Comparison of ENCODE assay signal across 11 cellular contexts in genomic region chr21:33771976-33772375, GRCh38.
"Had no signal": no experiment of that assay in that cellular context is flagged by ENCODE, and none has a peak within 500 bp of the region (broad histone marks: within the 10 kb centered on the region; RNA-seq: fewer than 3 reads in every experiment).

No MANE protein-coding gene starts in this region.

- H3K27ac Mint-ChIP-seq: HFFc6, IgD-negative memory B cell had no signal

- H3K4me3 Mint-ChIP-seq: HFFc6, IgD-negative memory B cell had no signal

- ATAC-seq: HCT116, HepG2 had no signal

- H3K27ac ChIP-seq: GM23248, HL-60, KMS-11 had no signal

- DNase-seq: GM23248, GOT3, H7, HFFc6, KBM-7 had no signal

- H3K4me2 ChIP-seq: KMS-11 had no signal

- H3K9me3 Mint-ChIP-seq: HFFc6 had no signal

- H3K9me3 ChIP-seq: HAP-1 had no signal

- H3K4me1 Mint-ChIP-seq: IgD-negative memory B cell had no signal

- H3K27me3 Mint-ChIP-seq: IgD-negative memory B cell had no signal

- H2AFZ ChIP-seq: GM23248 had no signal

- H3K9ac ChIP-seq: GM23248, KMS-11 had no signal

- H3K4me3 ChIP-seq: GM23248, HAP-1 had no signal
